2 cellular contexts compared by ENCODE assay signal in genomic region chr16:50547340-50547865, GRCh38.
TF ChIP-seq lines count a peak whose summit lies in the region.

No MANE protein-coding gene starts in this region.

TF ChIP-seq in GM23338, 12 proteins besides CTCF, POLR2A, EP300 and RAD21:
- no peak for TF ChIP-seq ZNF462 (CRISPR knock-in tag; IDR thresholded peaks at IDR 0.05)
- no peak for TF ChIP-seq NANOG (IDR thresholded peaks at IDR 0.05; ENCODE audit: borderline replicate concordance)
- TF ChIP-seq, protein P1, sequence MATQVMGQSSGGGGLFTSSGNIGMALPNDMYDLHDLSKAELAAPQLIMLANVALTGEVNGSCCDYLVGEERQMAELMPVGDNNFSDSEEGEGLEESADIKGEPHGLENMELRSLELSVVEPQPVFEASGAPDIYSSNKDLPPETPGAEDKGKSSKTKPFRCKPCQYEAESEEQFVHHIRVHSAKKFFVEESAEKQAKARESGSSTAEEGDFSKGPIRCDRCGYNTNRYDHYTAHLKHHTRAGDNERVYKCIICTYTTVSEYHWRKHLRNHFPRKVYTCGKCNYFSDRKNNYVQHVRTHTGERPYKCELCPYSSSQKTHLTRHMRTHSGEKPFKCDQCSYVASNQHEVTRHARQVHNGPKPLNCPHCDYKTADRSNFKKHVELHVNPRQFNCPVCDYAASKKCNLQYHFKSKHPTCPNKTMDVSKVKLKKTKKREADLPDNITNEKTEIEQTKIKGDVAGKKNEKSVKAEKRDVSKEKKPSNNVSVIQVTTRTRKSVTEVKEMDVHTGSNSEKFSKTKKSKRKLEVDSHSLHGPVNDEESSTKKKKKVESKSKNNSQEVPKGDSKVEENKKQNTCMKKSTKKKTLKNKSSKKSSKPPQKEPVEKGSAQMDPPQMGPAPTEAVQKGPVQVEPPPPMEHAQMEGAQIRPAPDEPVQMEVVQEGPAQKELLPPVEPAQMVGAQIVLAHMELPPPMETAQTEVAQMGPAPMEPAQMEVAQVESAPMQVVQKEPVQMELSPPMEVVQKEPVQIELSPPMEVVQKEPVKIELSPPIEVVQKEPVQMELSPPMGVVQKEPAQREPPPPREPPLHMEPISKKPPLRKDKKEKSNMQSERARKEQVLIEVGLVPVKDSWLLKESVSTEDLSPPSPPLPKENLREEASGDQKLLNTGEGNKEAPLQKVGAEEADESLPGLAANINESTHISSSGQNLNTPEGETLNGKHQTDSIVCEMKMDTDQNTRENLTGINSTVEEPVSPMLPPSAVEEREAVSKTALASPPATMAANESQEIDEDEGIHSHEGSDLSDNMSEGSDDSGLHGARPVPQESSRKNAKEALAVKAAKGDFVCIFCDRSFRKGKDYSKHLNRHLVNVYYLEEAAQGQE (IDR thresholded peaks at IDR 0.05; ENCODE audit: unreplicated experiment) = no peak
- TF ChIP-seq ETS1 (IDR thresholded peaks at IDR 0.05) = no peak
- no peak for TF ChIP-seq CREB1 (CRISPR knock-in tag; IDR thresholded peaks at IDR 0.05; ENCODE audit: low read depth)
- TF ChIP-seq EZH2 (IDR thresholded peaks at IDR 0.05; ENCODE audit: low read depth, unreplicated experiment) = no peak
- no peak for TF ChIP-seq STAT1 (IDR thresholded peaks at IDR 0.05; ENCODE audit: unreplicated experiment)
- no peak for TF ChIP-seq JUNB (IDR thresholded peaks at IDR 0.05; ENCODE audit: unreplicated experiment)
- TF ChIP-seq ZNF114 (CRISPR knock-in tag; IDR thresholded peaks at IDR 0.05) = no peak

TF ChIP-seq in neural cell, 6 proteins besides CTCF, POLR2A, EP300 and RAD21 (continued from another document):
- TF ChIP-seq MXI1 (conservative IDR thresholded peaks at IDR 0.05; ENCODE audit: poor library complexity, severe bottlenecking) (no peak), TAF1 (IDR thresholded peaks at IDR 0.05; ENCODE audit: low read depth) (no peak), EZH2 (IDR thresholded peaks at IDR 0.05; ENCODE audit: borderline replicate concordance, insufficient read depth, low read length, poor library complexity, severe bottlenecking) (no peak), POLR2AphosphoS5 (IDR thresholded peaks at IDR 0.05) (no peak), SMC3 (conservative IDR thresholded peaks at IDR 0.05; ENCODE audit: poor library complexity) (no peak)
